Comparison of ENCODE assay signal across 1 cellular context in the genomic region with DNA sequence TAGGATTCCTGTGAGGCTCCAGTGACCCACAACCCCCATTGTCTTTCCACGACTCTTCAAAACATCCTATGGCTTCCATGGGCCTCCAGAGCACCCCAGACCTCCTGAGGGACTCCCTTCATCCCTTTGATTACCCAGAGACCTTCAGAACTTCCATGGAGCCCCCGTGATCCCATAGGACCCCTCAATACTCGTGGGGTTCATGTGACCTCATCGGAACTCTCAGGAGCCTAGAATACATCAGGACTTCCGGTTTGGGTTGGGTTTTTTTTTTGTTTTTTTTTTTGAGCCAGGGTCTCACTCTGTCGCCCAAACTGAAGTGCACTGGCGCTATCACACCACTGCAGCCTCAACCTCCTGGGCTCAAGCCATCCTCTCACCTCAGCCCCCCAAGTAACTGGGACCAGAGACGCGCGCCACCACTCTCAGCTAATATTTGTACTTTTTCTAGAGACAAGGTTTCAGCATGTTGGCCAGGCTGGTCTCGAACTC.
TF ChIP-seq lines count a peak whose summit lies in the region.

No MANE protein-coding gene starts in this region.

TF ChIP-seq in GM12878, 131 proteins besides CTCF, POLR2A, EP300 and RAD21 (continued from another document):
- TF ChIP-seq, protein P1, sequence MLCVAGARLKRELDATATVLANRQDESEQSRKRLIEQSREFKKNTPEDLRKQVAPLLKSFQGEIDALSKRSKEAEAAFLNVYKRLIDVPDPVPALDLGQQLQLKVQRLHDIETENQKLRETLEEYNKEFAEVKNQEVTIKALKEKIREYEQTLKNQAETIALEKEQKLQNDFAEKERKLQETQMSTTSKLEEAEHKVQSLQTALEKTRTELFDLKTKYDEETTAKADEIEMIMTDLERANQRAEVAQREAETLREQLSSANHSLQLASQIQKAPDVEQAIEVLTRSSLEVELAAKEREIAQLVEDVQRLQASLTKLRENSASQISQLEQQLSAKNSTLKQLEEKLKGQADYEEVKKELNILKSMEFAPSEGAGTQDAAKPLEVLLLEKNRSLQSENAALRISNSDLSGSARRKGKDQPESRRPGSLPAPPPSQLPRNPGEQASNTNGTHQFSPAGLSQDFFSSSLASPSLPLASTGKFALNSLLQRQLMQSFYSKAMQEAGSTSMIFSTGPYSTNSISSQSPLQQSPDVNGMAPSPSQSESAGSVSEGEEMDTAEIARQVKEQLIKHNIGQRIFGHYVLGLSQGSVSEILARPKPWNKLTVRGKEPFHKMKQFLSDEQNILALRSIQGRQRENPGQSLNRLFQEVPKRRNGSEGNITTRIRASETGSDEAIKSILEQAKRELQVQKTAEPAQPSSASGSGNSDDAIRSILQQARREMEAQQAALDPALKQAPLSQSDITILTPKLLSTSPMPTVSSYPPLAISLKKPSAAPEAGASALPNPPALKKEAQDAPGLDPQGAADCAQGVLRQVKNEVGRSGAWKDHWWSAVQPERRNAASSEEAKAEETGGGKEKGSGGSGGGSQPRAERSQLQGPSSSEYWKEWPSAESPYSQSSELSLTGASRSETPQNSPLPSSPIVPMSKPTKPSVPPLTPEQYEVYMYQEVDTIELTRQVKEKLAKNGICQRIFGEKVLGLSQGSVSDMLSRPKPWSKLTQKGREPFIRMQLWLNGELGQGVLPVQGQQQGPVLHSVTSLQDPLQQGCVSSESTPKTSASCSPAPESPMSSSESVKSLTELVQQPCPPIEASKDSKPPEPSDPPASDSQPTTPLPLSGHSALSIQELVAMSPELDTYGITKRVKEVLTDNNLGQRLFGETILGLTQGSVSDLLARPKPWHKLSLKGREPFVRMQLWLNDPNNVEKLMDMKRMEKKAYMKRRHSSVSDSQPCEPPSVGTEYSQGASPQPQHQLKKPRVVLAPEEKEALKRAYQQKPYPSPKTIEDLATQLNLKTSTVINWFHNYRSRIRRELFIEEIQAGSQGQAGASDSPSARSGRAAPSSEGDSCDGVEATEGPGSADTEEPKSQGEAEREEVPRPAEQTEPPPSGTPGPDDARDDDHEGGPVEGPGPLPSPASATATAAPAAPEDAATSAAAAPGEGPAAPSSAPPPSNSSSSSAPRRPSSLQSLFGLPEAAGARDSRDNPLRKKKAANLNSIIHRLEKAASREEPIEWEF (IDR thresholded peaks at IDR 0.05; ENCODE audit: insufficient replicate concordance, low read depth, low read length) = no peak
- peak; percentile 25 for TF ChIP-seq SMAD1 (IDR thresholded peaks at IDR 0.05; ENCODE audit: low read depth, partially characterized antibody)
- TF ChIP-seq SIN3A (IDR thresholded peaks at IDR 0.05; ENCODE audit: low read depth, low read length) = no peak
- TF ChIP-seq MTA2 (IDR thresholded peaks at IDR 0.05; ENCODE audit: low read depth) = 0 out of 2 replicates have a peak, but pooled peaks have one; percentile 31
- no peak for TF ChIP-seq RFX5 (IDR thresholded peaks at IDR 0.05; ENCODE audit: low read depth, low read length)
- TF ChIP-seq, protein P2, sequence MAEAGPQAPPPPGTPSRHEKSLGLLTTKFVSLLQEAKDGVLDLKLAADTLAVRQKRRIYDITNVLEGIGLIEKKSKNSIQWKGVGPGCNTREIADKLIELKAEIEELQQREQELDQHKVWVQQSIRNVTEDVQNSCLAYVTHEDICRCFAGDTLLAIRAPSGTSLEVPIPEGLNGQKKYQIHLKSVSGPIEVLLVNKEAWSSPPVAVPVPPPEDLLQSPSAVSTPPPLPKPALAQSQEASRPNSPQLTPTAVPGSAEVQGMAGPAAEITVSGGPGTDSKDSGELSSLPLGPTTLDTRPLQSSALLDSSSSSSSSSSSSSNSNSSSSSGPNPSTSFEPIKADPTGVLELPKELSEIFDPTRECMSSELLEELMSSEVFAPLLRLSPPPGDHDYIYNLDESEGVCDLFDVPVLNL (IDR thresholded peaks at IDR 0.05; ENCODE audit: low read depth, low read length) = no peak
- TF ChIP-seq, protein P3, sequence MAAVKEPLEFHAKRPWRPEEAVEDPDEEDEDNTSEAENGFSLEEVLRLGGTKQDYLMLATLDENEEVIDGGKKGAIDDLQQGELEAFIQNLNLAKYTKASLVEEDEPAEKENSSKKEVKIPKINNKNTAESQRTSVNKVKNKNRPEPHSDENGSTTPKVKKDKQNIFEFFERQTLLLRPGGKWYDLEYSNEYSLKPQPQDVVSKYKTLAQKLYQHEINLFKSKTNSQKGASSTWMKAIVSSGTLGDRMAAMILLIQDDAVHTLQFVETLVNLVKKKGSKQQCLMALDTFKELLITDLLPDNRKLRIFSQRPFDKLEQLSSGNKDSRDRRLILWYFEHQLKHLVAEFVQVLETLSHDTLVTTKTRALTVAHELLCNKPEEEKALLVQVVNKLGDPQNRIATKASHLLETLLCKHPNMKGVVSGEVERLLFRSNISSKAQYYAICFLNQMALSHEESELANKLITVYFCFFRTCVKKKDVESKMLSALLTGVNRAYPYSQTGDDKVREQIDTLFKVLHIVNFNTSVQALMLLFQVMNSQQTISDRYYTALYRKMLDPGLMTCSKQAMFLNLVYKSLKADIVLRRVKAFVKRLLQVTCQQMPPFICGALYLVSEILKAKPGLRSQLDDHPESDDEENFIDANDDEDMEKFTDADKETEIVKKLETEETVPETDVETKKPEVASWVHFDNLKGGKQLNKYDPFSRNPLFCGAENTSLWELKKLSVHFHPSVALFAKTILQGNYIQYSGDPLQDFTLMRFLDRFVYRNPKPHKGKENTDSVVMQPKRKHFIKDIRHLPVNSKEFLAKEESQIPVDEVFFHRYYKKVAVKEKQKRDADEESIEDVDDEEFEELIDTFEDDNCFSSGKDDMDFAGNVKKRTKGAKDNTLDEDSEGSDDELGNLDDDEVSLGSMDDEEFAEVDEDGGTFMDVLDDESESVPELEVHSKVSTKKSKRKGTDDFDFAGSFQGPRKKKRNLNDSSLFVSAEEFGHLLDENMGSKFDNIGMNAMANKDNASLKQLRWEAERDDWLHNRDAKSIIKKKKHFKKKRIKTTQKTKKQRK (IDR thresholded peaks at IDR 0.05; ENCODE audit: low read depth, low read length) = no peak
- no peak for TF ChIP-seq TCF7 (IDR thresholded peaks at IDR 0.05; ENCODE audit: borderline replicate concordance)
- no peak for TF ChIP-seq ZBED1 (IDR thresholded peaks at IDR 0.05; ENCODE audit: borderline replicate concordance)
- no peak for TF ChIP-seq BRCA1 (IDR thresholded peaks at IDR 0.05; ENCODE audit: low read depth, low read length)
- TF ChIP-seq, protein P4, sequence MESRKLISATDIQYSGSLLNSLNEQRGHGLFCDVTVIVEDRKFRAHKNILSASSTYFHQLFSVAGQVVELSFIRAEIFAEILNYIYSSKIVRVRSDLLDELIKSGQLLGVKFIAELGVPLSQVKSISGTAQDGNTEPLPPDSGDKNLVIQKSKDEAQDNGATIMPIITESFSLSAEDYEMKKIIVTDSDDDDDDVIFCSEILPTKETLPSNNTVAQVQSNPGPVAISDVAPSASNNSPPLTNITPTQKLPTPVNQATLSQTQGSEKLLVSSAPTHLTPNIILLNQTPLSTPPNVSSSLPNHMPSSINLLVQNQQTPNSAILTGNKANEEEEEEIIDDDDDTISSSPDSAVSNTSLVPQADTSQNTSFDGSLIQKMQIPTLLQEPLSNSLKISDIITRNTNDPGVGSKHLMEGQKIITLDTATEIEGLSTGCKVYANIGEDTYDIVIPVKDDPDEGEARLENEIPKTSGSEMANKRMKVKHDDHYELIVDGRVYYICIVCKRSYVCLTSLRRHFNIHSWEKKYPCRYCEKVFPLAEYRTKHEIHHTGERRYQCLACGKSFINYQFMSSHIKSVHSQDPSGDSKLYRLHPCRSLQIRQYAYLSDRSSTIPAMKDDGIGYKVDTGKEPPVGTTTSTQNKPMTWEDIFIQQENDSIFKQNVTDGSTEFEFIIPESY (IDR thresholded peaks at IDR 0.05) = no peak
- TF ChIP-seq, protein P5, sequence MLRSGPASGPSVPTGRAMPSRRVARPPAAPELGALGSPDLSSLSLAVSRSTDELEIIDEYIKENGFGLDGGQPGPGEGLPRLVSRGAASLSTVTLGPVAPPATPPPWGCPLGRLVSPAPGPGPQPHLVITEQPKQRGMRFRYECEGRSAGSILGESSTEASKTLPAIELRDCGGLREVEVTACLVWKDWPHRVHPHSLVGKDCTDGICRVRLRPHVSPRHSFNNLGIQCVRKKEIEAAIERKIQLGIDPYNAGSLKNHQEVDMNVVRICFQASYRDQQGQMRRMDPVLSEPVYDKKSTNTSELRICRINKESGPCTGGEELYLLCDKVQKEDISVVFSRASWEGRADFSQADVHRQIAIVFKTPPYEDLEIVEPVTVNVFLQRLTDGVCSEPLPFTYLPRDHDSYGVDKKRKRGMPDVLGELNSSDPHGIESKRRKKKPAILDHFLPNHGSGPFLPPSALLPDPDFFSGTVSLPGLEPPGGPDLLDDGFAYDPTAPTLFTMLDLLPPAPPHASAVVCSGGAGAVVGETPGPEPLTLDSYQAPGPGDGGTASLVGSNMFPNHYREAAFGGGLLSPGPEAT (IDR thresholded peaks at IDR 0.05; ENCODE audit: low read depth) = 0 out of 2 replicates have a peak, but pooled peaks have one; percentile 13
- TF ChIP-seq PML (IDR thresholded peaks at IDR 0.05; ENCODE audit: low read length) = no peak
